In the genomic region with DNA sequence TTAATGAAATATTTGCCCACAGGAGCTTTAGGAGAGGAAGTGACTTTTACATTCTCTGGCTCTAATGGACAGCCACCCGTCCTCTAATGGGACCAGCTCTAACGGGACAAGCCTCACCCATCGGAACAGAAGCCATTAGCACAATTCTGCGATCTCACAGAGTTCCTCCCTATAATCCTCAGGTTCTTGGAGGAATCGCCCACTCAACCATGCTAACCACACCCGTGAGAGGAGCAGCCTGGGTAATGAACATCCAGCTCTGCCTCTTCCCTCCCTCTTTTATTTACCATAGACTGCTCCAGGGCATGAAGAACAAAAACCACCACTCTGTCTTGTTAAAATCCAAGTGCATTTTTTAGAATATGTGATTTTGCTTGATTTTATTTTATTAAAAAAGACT, we compare ENCODE assay signal across 20 cellular contexts. TPM values are rescaled to one million over a fixed set of nuclear protein-coding genes. Genes with fewer than 3 reads are reported as not detected.
DNase-seq lines count a peak whose midpoint lies in the region; ATAC-seq and TF ChIP-seq lines count a peak whose summit lies in the region.
"Had no signal": no experiment of that assay in that cellular context is flagged by ENCODE, and none has a peak within 500 bp of the region (broad histone marks: within the 10 kb centered on the region; RNA-seq: fewer than 3 reads in every experiment).

No MANE protein-coding gene starts in this region.

- H3K4me3 Mint-ChIP-seq in activated T-cell treated with anti-CD3 and anti-CD28 coated beads, Interleukin-2, amount 50 U/mL, for 24 hours, result no peak overlapping the region
- no peak overlapping the region for H3K4me3 Mint-ChIP-seq in activated T-cell treated with anti-CD3 and anti-CD28 coated beads, Interleukin-2, amount 50 U/mL, for 4 hours
- H3K4me3 Mint-ChIP-seq in CD14-positive monocyte, result no peak overlapping the region
- H3K4me3 Mint-ChIP-seq in activated T-helper 17 cell treated with anti-CD3 and anti-CD28 coated beads, Interleukin-2, amount 50 U/mL, for 72 hours, result no peak overlapping the region
- H3K4me3 Mint-ChIP-seq in memory B cell, result no peak overlapping the region

- H3K36me3 Mint-ChIP-seq in activated T-cell treated with anti-CD3 and anti-CD28 coated beads, Interleukin-2, amount 50 U/mL, for 24 hours (ENCODE audit: low read depth), result peaks cover 66% of the 10 kb centered on the region
- peaks cover 39% of the 10 kb centered on the region for H3K36me3 Mint-ChIP-seq in activated T-cell treated with anti-CD3 and anti-CD28 coated beads, Interleukin-2, amount 50 U/mL, for 4 hours (ENCODE audit: insufficient read depth)
- peaks cover 65 to 68% of the 10 kb centered on the region in 2 donors for H3K36me3 Mint-ChIP-seq in CD14-positive monocyte
- peaks cover 71% of the 10 kb centered on the region for H3K36me3 Mint-ChIP-seq in activated T-helper 17 cell treated with anti-CD3 and anti-CD28 coated beads, Interleukin-2, amount 50 U/mL, for 72 hours (ENCODE audit: low read depth)
- peaks cover 31% of the 10 kb centered on the region for H3K36me3 Mint-ChIP-seq in memory B cell

- no peaks in the 10 kb centered on the region for H3K27me3 Mint-ChIP-seq in activated T-cell treated with anti-CD3 and anti-CD28 coated beads, Interleukin-2, amount 50 U/mL, for 24 hours
- H3K27me3 Mint-ChIP-seq in activated T-cell treated with anti-CD3 and anti-CD28 coated beads, Interleukin-2, amount 50 U/mL, for 4 hours (ENCODE audit: low read depth), result no peaks in the 10 kb centered on the region
- no peaks in the 10 kb centered on the region for H3K27me3 Mint-ChIP-seq in CD14-positive monocyte (ENCODE audit: low read depth in 3 of 3)
- H3K27me3 Mint-ChIP-seq in activated T-helper 17 cell treated with anti-CD3 and anti-CD28 coated beads, Interleukin-2, amount 50 U/mL, for 72 hours, result no peaks in the 10 kb centered on the region
- H3K27me3 Mint-ChIP-seq in memory B cell, result no peaks in the 10 kb centered on the region

- TF ChIP-seq CTCF in CD14-positive monocyte (IDR thresholded peaks at IDR 0.05) (no peak), WERI-Rb-1 (IDR thresholded peaks at IDR 0.05; ENCODE audit: low read depth, low read length) (no peak)

- intact Hi-C loops in CD14-positive monocyte (cut with micrococcal nuclease), result no loop called here

- H3K27ac ChIP-seq in WERI-Rb-1, result no peak overlapping the region

- no peak overlapping the region for H3K4me3 ChIP-seq in WERI-Rb-1 (ENCODE audit: low read depth, low read length)
- H3K4me3 ChIP-seq: K562, MG63 had no signal

- H3K36me3 ChIP-seq in WERI-Rb-1, result peaks cover 66% of the 10 kb centered on the region

- ATAC-seq in activated T-cell treated with anti-CD3 and anti-CD28 coated beads, Interleukin-2, amount 50 U/mL, for 4 hours, result no peak
- ATAC-seq in activated T-helper 17 cell treated with anti-CD3 and anti-CD28 coated beads, Interleukin-2, amount 50 U/mL, for 72 hours (replicated peaks), result no peak
- ATAC-seq in memory B cell (ENCODE audit: low read depth), result no peak
- ATAC-seq: K562 had no signal

- no peaks in the 10 kb centered on the region for H3K9me3 Mint-ChIP-seq in activated T-cell treated with anti-CD3 and anti-CD28 coated beads, Interleukin-2, amount 50 U/mL, for 24 hours
- no peaks in the 10 kb centered on the region for H3K9me3 Mint-ChIP-seq in activated T-cell treated with anti-CD3 and anti-CD28 coated beads, Interleukin-2, amount 50 U/mL, for 4 hours
- H3K9me3 Mint-ChIP-seq in CD14-positive monocyte (no peaks in the 10 kb centered on the region), memory B cell (no peaks in the 10 kb centered on the region)
- H3K9me3 Mint-ChIP-seq in activated T-helper 17 cell treated with anti-CD3 and anti-CD28 coated beads, Interleukin-2, amount 50 U/mL, for 72 hours, result no peaks in the 10 kb centered on the region

- peaks cover 28% of the 10 kb centered on the region for H3K4me1 Mint-ChIP-seq in activated T-cell treated with anti-CD3 and anti-CD28 coated beads, Interleukin-2, amount 50 U/mL, for 24 hours (ENCODE audit: low read depth)
- peaks cover 21% of the 10 kb centered on the region for H3K4me1 Mint-ChIP-seq in activated T-cell treated with anti-CD3 and anti-CD28 coated beads, Interleukin-2, amount 50 U/mL, for 4 hours (ENCODE audit: low read depth)
- H3K4me1 Mint-ChIP-seq in CD14-positive monocyte (peaks cover 19% of the 10 kb centered on the region), memory B cell (peaks cover 18% of the 10 kb centered on the region)
- H3K4me1 Mint-ChIP-seq in activated T-helper 17 cell treated with anti-CD3 and anti-CD28 coated beads, Interleukin-2, amount 50 U/mL, for 72 hours, result peaks cover 12% of the 10 kb centered on the region

- H3K27ac Mint-ChIP-seq in activated T-cell treated with anti-CD3 and anti-CD28 coated beads, Interleukin-2, amount 50 U/mL, for 24 hours, result peak overlapping the region; percentile 67
- H3K27ac Mint-ChIP-seq in CD14-positive monocyte, result peak overlapping the region in 4 of 7 donors; percentile 6 to 77 (median 26)
- peak overlapping the region; percentile 59 for H3K27ac Mint-ChIP-seq in activated T-helper 17 cell treated with anti-CD3 and anti-CD28 coated beads, Interleukin-2, amount 50 U/mL, for 72 hours
- peak overlapping the region; percentile 62 for H3K27ac Mint-ChIP-seq in memory B cell

- DNase-seq in activated T-cell treated with anti-CD3 and anti-CD28 coated beads, Interleukin-2, amount 50 U/mL, for 24 hours, result no peak
- no peak for DNase-seq in activated T-cell treated with anti-CD3 and anti-CD28 coated beads, Interleukin-2, amount 50 U/mL, for 4 hours
- DNase-seq in CD14-positive monocyte (ENCODE audit: low spot score) (no peak), memory B cell (ENCODE audit: low spot score in 2 of 2) (no peak), NCI-H2227 treated with DMSO at 0.1 percent for 48 hours (lab: John Stamatoyannopoulos, UW) (no peak), WERI-Rb-1 (no peak)
- DNase-seq in activated CD4-positive, alpha-beta T cell treated with anti-CD3 and anti-CD28 coated beads for 1 hour, result no peak
- DNase-seq: AML-193; EL; GF-D8; MG63; NCI-H1417; NCI-H226; NCI-H510A treated with DMSO at 0.1 percent for 48 hours; NCI-H774; NK-92 treated with Interleukin-12 subunit alpha and Interleukin-12 subunit beta, amount 100 ng/mL, for 24 hours; SIG-M5; SK-N-SH had no signal

- no peaks in the 10 kb centered on the region for H3K9me3 ChIP-seq in WERI-Rb-1 (ENCODE audit: severe bottlenecking)
- H3K9me3 ChIP-seq: MG63, SK-N-SH had no signal

- no peaks in the 10 kb centered on the region for H3K27me3 ChIP-seq in WERI-Rb-1 (ENCODE audit: insufficient read depth, low read depth, severe bottlenecking)
- H3K27me3 ChIP-seq: MG63 had no signal

RNA-seq across cellular contexts. Expression of gene SLC35B1, which starts 6.8 kb away (rescaled TPM):
- 10 to 100 TPM; 89.1 to 90.4 (median 90.3) TPM for total RNA-seq in activated T-cell treated with anti-CD3 and anti-CD28 coated beads, Interleukin-2, amount 50 U/mL, for 4 hours
- 10 to 100 TPM; 56.0 to 61.0 TPM for polyA plus RNA-seq in CD14-positive monocyte
- total RNA-seq in activated T-helper 17 cell treated with anti-CD3 and anti-CD28 coated beads, Interleukin-2, amount 50 U/mL, for 72 hours, result 10 to 100 TPM; 29.1 to 60.9 TPM

RNA-seq across cellular contexts. Expression of gene SPOP, which starts 23.1 kb away (rescaled TPM):
- 10 to 100 TPM; 61.4 to 78.1 (median 71.9) TPM for total RNA-seq in activated T-cell treated with anti-CD3 and anti-CD28 coated beads, Interleukin-2, amount 50 U/mL, for 4 hours
- polyA plus RNA-seq in CD14-positive monocyte, result 10 to 100 TPM; 63.2 to 65.5 TPM
- total RNA-seq in activated T-helper 17 cell treated with anti-CD3 and anti-CD28 coated beads, Interleukin-2, amount 50 U/mL, for 72 hours, result 10 to 100 TPM; 62.3 to 66.8 TPM
